Comparison of ENCODE assay signal across 20 cellular contexts in genomic region chr6:108755257-108756240, GRCh38.
DNase-seq lines count a peak whose midpoint lies in the region; ATAC-seq, FAIRE-seq and TF ChIP-seq lines count a peak whose summit lies in the region.
"Had no signal": no experiment of that assay in that cellular context is flagged by ENCODE, and none has a peak within 500 bp of the region (broad histone marks: within the 10 kb centered on the region; RNA-seq: fewer than 3 reads in every experiment).

No MANE protein-coding gene starts in this region.

- H3K4me3 ChIP-seq in mammary epithelial cell (replicated peaks in 1 of 3; ENCODE audit: insufficient read depth in 1 of 3, low read depth in 2 of 3, low read length in 3 of 3) (no peak overlapping the region), breast epithelium (no peak overlapping the region), bronchial epithelial cell (ENCODE audit: low read depth, low read length) (no peak overlapping the region), right atrium auricular region (no peak overlapping the region), aorta (ENCODE audit: low read length in 2 of 2) (no peak overlapping the region)
- H3K4me3 ChIP-seq: lung, neural progenitor cell, skin epidermis, stomach had no signal

- H3K9me3 ChIP-seq in mammary epithelial cell (replicated peaks; ENCODE audit: insufficient read depth, low read length) (no peaks in the 10 kb centered on the region), breast epithelium (no peaks in the 10 kb centered on the region), right atrium auricular region (no peaks in the 10 kb centered on the region), aorta (ENCODE audit: control insufficient read depth, low read length) (no peaks in the 10 kb centered on the region)
- H3K9me3 ChIP-seq: stomach had no signal

- in situ Hi-C loops in mammary epithelial cell (cut with MboI; ENCODE audit: low sequenced_read_pairs in 2 of 2): no loop called here

- TF ChIP-seq CTCF in mammary epithelial cell (conservative IDR thresholded peaks at IDR 0.05 in 1 of 2, IDR thresholded peaks at IDR 0.05 in 1 of 2; ENCODE audit: extremely low read depth in 1 of 2, insufficient read depth in 1 of 2, low read depth in 1 of 2, low read length in 2 of 2) (no peak), breast epithelium (IDR thresholded peaks at IDR 0.05) (no peak), bronchial epithelial cell (IDR thresholded peaks at IDR 0.05; ENCODE audit: insufficient read depth, low read length, severe bottlenecking) (no peak), right atrium auricular region (IDR thresholded peaks at IDR 0.05) (no peak)

- H3K9ac ChIP-seq in mammary epithelial cell (ENCODE audit: insufficient read depth, low read length): no peak overlapping the region
- H3K9ac ChIP-seq: neural progenitor cell had no signal

- no peak overlapping the region for H3K4me2 ChIP-seq in mammary epithelial cell (ENCODE audit: insufficient read depth, low read depth, low read length)
- H3K4me2 ChIP-seq: neural progenitor cell had no signal

- H3K27ac ChIP-seq in mammary epithelial cell (ENCODE audit: insufficient read depth, low read depth, low read length) (no peak overlapping the region), breast epithelium (no peak overlapping the region), right atrium auricular region (peak overlapping the region; percentile 20 to 46), aorta (ENCODE audit: low read depth in 1 of 2, low read length in 2 of 2) (peak overlapping the region in 1 of 2 donors; percentile 73)
- H3K27ac ChIP-seq: brain microvascular endothelial cell, neural progenitor cell, skin epidermis had no signal

- H4K20me1 ChIP-seq in mammary epithelial cell (ENCODE audit: insufficient read depth, low read length): no peaks in the 10 kb centered on the region

- H3K4me1 ChIP-seq in mammary epithelial cell (ENCODE audit: insufficient read depth, low read length) (no peaks in the 10 kb centered on the region), breast epithelium (no peaks in the 10 kb centered on the region), right atrium auricular region (peaks cover 0 to 22% of the 10 kb centered on the region in 2 donors), aorta (ENCODE audit: control insufficient read depth in 1 of 2, insufficient read depth in 2 of 2, low read length in 2 of 2) (peaks cover 0 to 7% of the 10 kb centered on the region in 2 donors)
- H3K4me1 ChIP-seq: neural progenitor cell had no signal

- peak; percentile 63 for ATAC-seq in aorta (ENCODE audit: low FRiP score)
- ATAC-seq: activated CD8-positive, alpha-beta T cell treated with anti-CD3 and anti-CD28 coated beads for 36 hours had no signal

- no TSS peak for BruUV-seq in mammary epithelial cell (replicated peaks; lab: Mats Ljungman, UMichigan)

- no peaks in the 10 kb centered on the region for H3K79me2 ChIP-seq in mammary epithelial cell (ENCODE audit: insufficient read depth, low read length)

- no peaks in the 10 kb centered on the region for H3K36me3 ChIP-seq in mammary epithelial cell (ENCODE audit: insufficient read depth, low read length)
- H3K36me3 ChIP-seq in breast epithelium: no peaks in the 10 kb centered on the region
- H3K36me3 ChIP-seq in bronchial epithelial cell (ENCODE audit: control insufficient read depth, insufficient read depth, low read length): no peaks in the 10 kb centered on the region
- no peaks in the 10 kb centered on the region for H3K36me3 ChIP-seq in right atrium auricular region
- no peaks in the 10 kb centered on the region for H3K36me3 ChIP-seq in aorta (ENCODE audit: control insufficient read depth in 1 of 2, insufficient read depth in 2 of 2, low read length in 1 of 2)
- H3K36me3 ChIP-seq: brain microvascular endothelial cell, neural progenitor cell, stomach had no signal

- DNase-seq in mammary epithelial cell (peak; percentile 24), breast epithelium (ENCODE audit: low spot score in 2 of 2) (no peak), bronchial epithelial cell (ENCODE audit: low read depth) (peak; percentile 22), right atrium auricular region (ENCODE audit: low spot score) (no peak), aorta (no peak), NCI-H2171 treated with DMSO at 0.1 percent for 48 hours (lab: John Stamatoyannopoulos, UW) (no peak), Ammon's horn (ENCODE audit: low spot score) (no peak), NCI-H146 treated with DMSO at 0.1 percent for 48 hours (lab: John Stamatoyannopoulos, UW; ENCODE audit: unreplicated experiment) (no peak)
- DNase-seq: activated CD8-positive, alpha-beta T cell treated with anti-CD3 and anti-CD28 coated beads for 36 hours; activated effector memory CD4-positive, alpha-beta T cell treated with anti-CD3 and anti-CD28 coated beads, Interleukin-2, amount 50 U/mL, for 16 hours; brain microvascular endothelial cell; hypothalamus; Kasumi-1; NK-92 treated with Interleukin-12 subunit alpha and Interleukin-12 subunit beta, amount 100 ng/mL, for 24 hours; stomach had no signal

- CTCF ChIA-PET in mammary epithelial cell (lab: Charles Lee; ENCODE audit: low non-redundant PET): no interaction called here

- H3K27me3 ChIP-seq in mammary epithelial cell (ENCODE audit: insufficient read depth, low read length) (no peaks in the 10 kb centered on the region), breast epithelium (no peaks in the 10 kb centered on the region), bronchial epithelial cell (ENCODE audit: control insufficient read depth, insufficient read depth, low read length) (no peaks in the 10 kb centered on the region), right atrium auricular region (no peaks in the 10 kb centered on the region), aorta (ENCODE audit: control insufficient read depth in 1 of 2, insufficient read depth in 2 of 2, low read length in 1 of 2) (no peaks in the 10 kb centered on the region)
- H3K27me3 ChIP-seq: brain microvascular endothelial cell, neural progenitor cell, stomach had no signal

- TF ChIP-seq POLR2A in breast epithelium (IDR thresholded peaks at IDR 0.05): no peak

- H2AFZ ChIP-seq in mammary epithelial cell (ENCODE audit: low read depth, low read length): no peak overlapping the region
- H2AFZ ChIP-seq: neural progenitor cell had no signal

- dilution Hi-C loops in mammary epithelial cell (cut with HindIII; ENCODE audit: low sequenced_read_pairs): no loop called here

- intact Hi-C loops in mammary epithelial cell (cut with micrococcal nuclease): no loop called here
- intact Hi-C loops in breast epithelium (cut with DNase I; ENCODE audit: low total_unique reads): loop anchor here (2.0 kb wide), 1 partner anchor 145 kb away; no protein-coding TSS in a partner anchor
- intact Hi-C loops in aorta (cut with DNase I): no loop called here

- 54% methylated on average over 3 of the region's 3 CpGs for WGBS in mammary epithelial cell (ENCODE audit: low coverage, missing lambda C conversion rate)
- WGBS in aorta, 2 donors: 33 to 35% methylated on average over 3 of the region's 3 CpGs

- no peak for FAIRE-seq in bronchial epithelial cell (lab: Jason Lieb, UNC)
- FAIRE-seq: D721Med, H1 had no signal

Comparison
In these comparisons a context has a peak if more than half of its experiments do, and no peak if none do; other contexts are left out.
1. DNase-seq: peak in mammary epithelial cell (single experiment) and bronchial epithelial cell (single experiment); none in breast epithelium (0 of 2), right atrium auricular region (single experiment), aorta (0 of 2), NCI-H2171 treated with DMSO at 0.1 percent for 48 hours (single experiment), Ammon's horn (single experiment) and NCI-H146 treated with DMSO at 0.1 percent for 48 hours (single experiment).
2. H3K27ac ChIP-seq: peak in right atrium auricular region (2 of 2); none in mammary epithelial cell (single experiment) and breast epithelium (0 of 2).